10 cellular contexts compared by ENCODE assay signal in the genomic region with DNA sequence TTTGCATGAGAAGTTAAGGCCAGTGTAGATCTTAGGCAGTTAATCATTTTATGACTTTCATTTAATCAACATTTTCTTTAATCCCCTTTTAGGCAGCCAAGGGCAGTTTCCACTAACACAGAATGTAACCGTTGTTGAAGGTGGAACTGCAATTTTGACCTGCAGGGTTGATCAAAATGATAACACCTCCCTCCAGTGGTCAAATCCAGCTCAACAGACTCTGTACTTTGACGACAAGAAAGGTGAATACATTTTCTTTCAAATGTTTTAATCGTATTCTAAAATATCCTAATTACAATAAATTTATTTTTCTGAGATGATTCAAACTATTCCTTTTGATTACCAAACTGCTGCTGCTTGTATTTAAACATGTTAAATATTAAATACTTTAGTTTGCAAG.
DNase-seq lines count a peak whose midpoint lies in the region; ATAC-seq, FAIRE-seq and TF ChIP-seq lines count a peak whose summit lies in the region.
"Had no signal": no experiment of that assay in that cellular context is flagged by ENCODE, and none has a peak within 500 bp of the region (broad histone marks: within the 10 kb centered on the region; RNA-seq: fewer than 3 reads in every experiment).

No MANE protein-coding gene starts in this region.

- TF ChIP-seq CTCF in astrocyte (IDR thresholded peaks at IDR 0.05; ENCODE audit: insufficient read depth, low read depth, low read length): peak; percentile 45

- FAIRE-seq in astrocyte (lab: Jason Lieb, UNC): no peak

- no peak overlapping the region for H3K4me2 ChIP-seq in astrocyte (ENCODE audit: low read length)

- H3K4me1 ChIP-seq in astrocyte (ENCODE audit: insufficient read depth, low read length): no peaks in the 10 kb centered on the region
- H3K4me1 ChIP-seq: pancreas had no signal

- H3K36me3 Mint-ChIP-seq in astrocyte (ENCODE audit: low read depth, unreplicated experiment): no peaks in the 10 kb centered on the region
- no peaks in the 10 kb centered on the region for H3K36me3 Mint-ChIP-seq in T-cell

- no peak overlapping the region for H2AFZ ChIP-seq in astrocyte (ENCODE audit: low read depth, low read length)

- H3K4me3 ChIP-seq in H7 (ENCODE audit: insufficient read depth, low read depth, low read length): no peak overlapping the region
- no peak overlapping the region for H3K4me3 ChIP-seq in astrocyte (ENCODE audit: insufficient read depth, low read depth, low read length)
- H3K4me3 ChIP-seq: pancreas had no signal

- no peaks in the 10 kb centered on the region for H3K36me3 ChIP-seq in H7 (replicated peaks; ENCODE audit: control insufficient read depth, insufficient read depth, low read length)
- no peaks in the 10 kb centered on the region for H3K36me3 ChIP-seq in astrocyte (ENCODE audit: insufficient read depth, low read length)
- H3K36me3 ChIP-seq: pancreas had no signal

- H4K20me1 ChIP-seq in astrocyte (ENCODE audit: insufficient read depth, low read length): no peaks in the 10 kb centered on the region

- H3K27me3 ChIP-seq in H7 (ENCODE audit: control insufficient read depth, insufficient read depth, low read length) (no peaks in the 10 kb centered on the region), astrocyte (ENCODE audit: insufficient read depth, low read length) (no peaks in the 10 kb centered on the region)
- H3K27me3 ChIP-seq: pancreas had no signal

- H3K27ac Mint-ChIP-seq in astrocyte (ENCODE audit: unreplicated experiment) (no peak overlapping the region), T-cell (no peak overlapping the region)

- no peaks in the 10 kb centered on the region for H3K9me3 ChIP-seq in astrocyte (ENCODE audit: insufficient read depth, low read depth, low read length)
- H3K9me3 ChIP-seq: pancreas had no signal

- peaks cover 2% of the 10 kb centered on the region for H3K27me3 Mint-ChIP-seq in astrocyte (ENCODE audit: low read depth, unreplicated experiment)
- no peaks in the 10 kb centered on the region for H3K27me3 Mint-ChIP-seq in T-cell

- POLR2A ChIA-PET in T-cell (lab: Charles Lee): no interaction called here

- no peak for ATAC-seq in T-cell (replicated peaks in 1 of 4)

- CTCF ChIA-PET in T-cell (lab: Charles Lee): no interaction called here

- no peaks in the 10 kb centered on the region for H3K79me2 ChIP-seq in astrocyte (ENCODE audit: insufficient read depth, low read length)

- H3K9me3 Mint-ChIP-seq in astrocyte (ENCODE audit: unreplicated experiment) (peaks cover 6% of the 10 kb centered on the region), T-cell (peaks cover 3 to 20% (median 6%) of the 10 kb centered on the region in 3 donors)

- H3K4me3 Mint-ChIP-seq in astrocyte (ENCODE audit: unreplicated experiment): no peak overlapping the region
- H3K4me3 Mint-ChIP-seq in T-cell: no peak overlapping the region

- no peaks in the 10 kb centered on the region for H3K4me1 Mint-ChIP-seq in astrocyte (ENCODE audit: low read depth, unreplicated experiment)
- no peaks in the 10 kb centered on the region for H3K4me1 Mint-ChIP-seq in T-cell

- no peak overlapping the region for H3K9ac ChIP-seq in astrocyte (ENCODE audit: low read length)

- no peak overlapping the region for H3K27ac ChIP-seq in astrocyte (ENCODE audit: low read depth, low read length)
- H3K27ac ChIP-seq: pancreas had no signal

- DNase-seq in H7 (peak; percentile 2), NCI-H1105 (lab: John Stamatoyannopoulos, UW) (peak; percentile 19), astrocyte (ENCODE audit: low read depth) (no peak), medulla oblongata (ENCODE audit: extremely low spot score) (peak; percentile 10), T-cell (no peak), GM19238 (ENCODE audit: insufficient read length, low spot score) (no peak), NCI-H1930 (lab: John Stamatoyannopoulos, UW) (no peak)
- DNase-seq: activated CD4-positive, alpha-beta T cell treated with anti-CD3 and anti-CD28 coated beads for 4 hours; KBM-7; pancreas had no signal

Comparison
In these comparisons a context has a peak if more than half of its experiments do, and no peak if none do; other contexts are left out.
1. DNase-seq: peak in H7 (single experiment), NCI-H1105 (single experiment) and medulla oblongata (single experiment); none in astrocyte (single experiment), T-cell (0 of 34), GM19238 (single experiment) and NCI-H1930 (0 of 2).